ENCODE assay signal across 23 cellular contexts in the genomic region with DNA sequence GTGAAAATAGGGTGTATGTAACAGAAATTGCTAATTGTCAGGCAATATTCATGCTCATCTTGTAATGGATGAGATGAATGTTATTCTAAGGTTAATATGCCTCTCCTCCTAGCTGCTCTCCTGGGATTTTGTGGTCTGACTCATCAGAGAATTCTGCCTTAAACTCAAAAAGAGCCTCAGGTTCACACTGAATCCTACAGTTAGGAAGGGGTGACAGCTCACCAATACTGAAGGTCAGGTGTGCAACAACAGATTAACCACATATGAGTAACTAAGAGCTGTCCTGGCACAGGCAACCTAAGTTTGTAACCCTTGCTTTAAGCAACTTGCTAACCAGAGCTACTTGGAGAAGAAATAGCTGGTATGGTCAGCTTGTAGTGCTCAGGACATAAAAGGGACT.
DNase-seq lines count a peak whose midpoint lies in the region; ATAC-seq, FAIRE-seq and TF ChIP-seq lines count a peak whose summit lies in the region.
"Had no signal": no experiment of that assay in that cellular context is flagged by ENCODE, and none has a peak within 500 bp of the region (broad histone marks: within the 10 kb centered on the region; RNA-seq: fewer than 3 reads in every experiment).

No MANE protein-coding gene starts in this region.

- CTCF ChIA-PET in MCF 10A (lab: Yijun Ruan, JAX), result interaction anchor here (0.7 to 2.8 kb wide), 6 partner anchors 14 to 1985 kb away, joined by 3 to 9 read pairs (median 4); no protein-coding TSS in a partner anchor

- POLR2A ChIA-PET in MCF 10A (lab: Yijun Ruan, JAX), result interaction anchor here (0.8 to 1.6 kb wide), 3 partner anchors 44 to 271 kb away, joined by 3 to 5 read pairs (median 3); no protein-coding TSS in a partner anchor

- H3K27ac ChIP-seq in breast epithelium (no peak overlapping the region), RWPE2 (ENCODE audit: poor library complexity, severe bottlenecking) (no peak overlapping the region), substantia nigra (ENCODE audit: low read depth, low read length, poor library complexity, severe bottlenecking) (no peak overlapping the region)
- H3K27ac ChIP-seq: gastroesophageal sphincter, neutrophil, skin epidermis, upper lobe of right lung had no signal

- intact Hi-C loops in MCF 10A (cut with micrococcal nuclease) (no loop called here), breast epithelium (cut with DNase I; ENCODE audit: low total_unique reads) (no loop called here)

- no peak overlapping the region for H3K27ac Mint-ChIP-seq in MCF 10A (ENCODE audit: low read depth, unreplicated experiment)
- H3K27ac Mint-ChIP-seq: activated CD4-positive, alpha-beta memory T cell treated with anti-CD3 and anti-CD28 coated beads, Interleukin-2, amount 10 ng/mL, durations not matched to agents 7 days and 5 days; activated naive CD8-positive, alpha-beta T cell treated with anti-CD3 and anti-CD28 coated beads for 36 hours had no signal

- peaks cover 6 to 12% of the 10 kb centered on the region in 2 donors for H3K9me3 ChIP-seq in breast epithelium
- H3K9me3 ChIP-seq in RWPE2 (ENCODE audit: severe bottlenecking), result no peaks in the 10 kb centered on the region
- H3K9me3 ChIP-seq: gastroesophageal sphincter, neutrophil, upper lobe of right lung had no signal

- H3K4me1 Mint-ChIP-seq in MCF 10A (ENCODE audit: insufficient read depth, unreplicated experiment), result no peaks in the 10 kb centered on the region
- H3K4me1 Mint-ChIP-seq: activated CD4-positive, alpha-beta memory T cell treated with anti-CD3 and anti-CD28 coated beads, Interleukin-2, amount 10 ng/mL, durations not matched to agents 7 days and 5 days; activated naive CD8-positive, alpha-beta T cell treated with anti-CD3 and anti-CD28 coated beads for 36 hours had no signal

- no peak overlapping the region for H3K4me3 Mint-ChIP-seq in MCF 10A (ENCODE audit: unreplicated experiment)
- H3K4me3 Mint-ChIP-seq: activated CD4-positive, alpha-beta memory T cell treated with anti-CD3 and anti-CD28 coated beads, Interleukin-2, amount 10 ng/mL, durations not matched to agents 7 days and 5 days; activated naive CD8-positive, alpha-beta T cell treated with anti-CD3 and anti-CD28 coated beads for 36 hours had no signal

- H3K4me3 ChIP-seq in breast epithelium (no peak overlapping the region), RWPE2 (ENCODE audit: severe bottlenecking) (no peak overlapping the region)
- H3K4me3 ChIP-seq: gastroesophageal sphincter, lung, skin epidermis, upper lobe of right lung had no signal

- H3K27me3 Mint-ChIP-seq in MCF 10A (ENCODE audit: insufficient read depth, unreplicated experiment), result no peaks in the 10 kb centered on the region
- H3K27me3 Mint-ChIP-seq: activated CD4-positive, alpha-beta memory T cell treated with anti-CD3 and anti-CD28 coated beads, Interleukin-2, amount 10 ng/mL, durations not matched to agents 7 days and 5 days; activated naive CD8-positive, alpha-beta T cell treated with anti-CD3 and anti-CD28 coated beads for 36 hours had no signal

- H3K4me1 ChIP-seq in breast epithelium (peaks cover 0 to 2% of the 10 kb centered on the region in 2 donors), RWPE2 (ENCODE audit: insufficient read depth, poor library complexity, severe bottlenecking) (no peaks in the 10 kb centered on the region)
- H3K4me1 ChIP-seq: upper lobe of right lung had no signal

- DNase-seq in MCF 10A (ENCODE audit: unreplicated experiment), result peak; percentile 75
- no peak for DNase-seq in breast epithelium (ENCODE audit: low spot score in 2 of 2)
- no peak for DNase-seq in RWPE2 (ENCODE audit: low spot score)
- peak; percentile 7 for DNase-seq in fibroblast of peridontal ligament (ENCODE audit: extremely low read depth)
- DNase-seq in urothelium cell line (ENCODE audit: low spot score), result peak; percentile 35
- DNase-seq in NCI-H2171 treated with DMSO at 0.1 percent for 48 hours (lab: John Stamatoyannopoulos, UW), result no peak
- no peak for DNase-seq in SW 1271 (lab: John Stamatoyannopoulos, UW)
- no peak for DNase-seq in substantia nigra (lab: John Stamatoyannopoulos, UW)
- DNase-seq: activated CD4-positive, alpha-beta memory T cell treated with anti-CD3 and anti-CD28 coated beads, Interleukin-2, amount 10 ng/mL, durations not matched to agents 7 days and 5 days; activated naive CD8-positive, alpha-beta T cell treated with anti-CD3 and anti-CD28 coated beads for 36 hours; DMS79 treated with DMSO at 0.1 percent for 48 hours; KBM-7; MV-4-11; NCI-H1694; NCI-H82; SHP77; upper lobe of right lung had no signal

- ATAC-seq in RWPE2 (ENCODE audit: low read depth), result peak; percentile 93
- ATAC-seq: gastroesophageal sphincter, upper lobe of right lung had no signal

- no peak for FAIRE-seq in urothelium cell line (lab: Jason Lieb, UNC)
- FAIRE-seq: astrocyte, islet of Langerhans had no signal

- H3K36me3 Mint-ChIP-seq in MCF 10A (ENCODE audit: insufficient read depth, unreplicated experiment), result no peaks in the 10 kb centered on the region
- H3K36me3 Mint-ChIP-seq: activated naive CD8-positive, alpha-beta T cell treated with anti-CD3 and anti-CD28 coated beads for 36 hours had no signal

- BruUV-seq in MCF 10A (replicated peaks; lab: Mats Ljungman, UMichigan), result no TSS peak

- TF ChIP-seq POLR2A in breast epithelium (IDR thresholded peaks at IDR 0.05), result no peak

- no peak for TF ChIP-seq CTCF in MCF 10A (IDR thresholded peaks at IDR 0.05; ENCODE audit: unreplicated experiment)
- no peak for TF ChIP-seq CTCF in breast epithelium (IDR thresholded peaks at IDR 0.05)
- no peak for TF ChIP-seq CTCF in RWPE2 (IDR thresholded peaks at IDR 0.05; ENCODE audit: poor library complexity, severe bottlenecking)

- peaks cover 14% of the 10 kb centered on the region for H3K9me3 Mint-ChIP-seq in MCF 10A (ENCODE audit: unreplicated experiment)

- H3K36me3 ChIP-seq in breast epithelium (no peaks in the 10 kb centered on the region), RWPE2 (ENCODE audit: low read depth) (no peaks in the 10 kb centered on the region)
- H3K36me3 ChIP-seq: gastroesophageal sphincter, neutrophil, upper lobe of right lung had no signal

- H3K27me3 ChIP-seq in breast epithelium (no peaks in the 10 kb centered on the region), RWPE2 (ENCODE audit: insufficient read depth, poor library complexity, severe bottlenecking) (no peaks in the 10 kb centered on the region)
- H3K27me3 ChIP-seq: gastroesophageal sphincter, neutrophil, upper lobe of right lung had no signal

Comparison
In these comparisons a context has a peak if more than half of its experiments do, and no peak if none do; other contexts are left out.
1. DNase-seq: peak in MCF 10A (single experiment), fibroblast of peridontal ligament (single experiment) and urothelium cell line (single experiment); none in breast epithelium (0 of 2), RWPE2 (single experiment), NCI-H2171 treated with DMSO at 0.1 percent for 48 hours (single experiment), SW 1271 (0 of 2) and substantia nigra (0 of 49).